In the genomic region with DNA sequence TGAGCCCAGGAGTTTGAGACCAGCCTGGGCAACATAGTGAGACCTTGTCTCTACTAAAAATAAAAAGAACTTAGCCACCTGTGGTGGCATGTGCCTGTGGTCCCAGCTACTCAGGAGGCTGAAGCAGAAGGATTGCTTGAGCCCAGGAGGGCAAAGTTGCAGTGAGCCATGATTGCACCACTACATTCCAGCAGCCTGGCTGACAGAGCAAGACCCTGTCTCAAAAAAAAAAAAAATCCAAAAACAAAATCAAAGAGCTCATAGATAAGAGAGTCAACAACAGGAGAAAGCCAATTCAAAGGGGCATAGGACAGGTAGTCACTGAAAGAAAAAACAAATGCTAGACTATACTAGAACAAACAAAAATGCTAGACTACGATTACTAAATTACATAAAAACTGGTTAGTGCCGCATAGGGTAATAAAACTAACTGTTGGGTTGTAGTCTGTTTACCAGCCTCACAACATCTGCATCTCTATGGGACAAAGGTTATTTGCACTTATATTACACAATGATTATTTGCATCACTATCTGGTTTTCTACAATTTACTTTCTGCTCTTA, we compare ENCODE assay signal across 2 cellular contexts.
TF ChIP-seq lines count a peak whose summit lies in the region.

No MANE protein-coding gene starts in this region.

TF ChIP-seq in GM23338, 12 proteins besides CTCF, POLR2A, EP300 and RAD21 (continued from another document):
- TF ChIP-seq, protein P1, sequence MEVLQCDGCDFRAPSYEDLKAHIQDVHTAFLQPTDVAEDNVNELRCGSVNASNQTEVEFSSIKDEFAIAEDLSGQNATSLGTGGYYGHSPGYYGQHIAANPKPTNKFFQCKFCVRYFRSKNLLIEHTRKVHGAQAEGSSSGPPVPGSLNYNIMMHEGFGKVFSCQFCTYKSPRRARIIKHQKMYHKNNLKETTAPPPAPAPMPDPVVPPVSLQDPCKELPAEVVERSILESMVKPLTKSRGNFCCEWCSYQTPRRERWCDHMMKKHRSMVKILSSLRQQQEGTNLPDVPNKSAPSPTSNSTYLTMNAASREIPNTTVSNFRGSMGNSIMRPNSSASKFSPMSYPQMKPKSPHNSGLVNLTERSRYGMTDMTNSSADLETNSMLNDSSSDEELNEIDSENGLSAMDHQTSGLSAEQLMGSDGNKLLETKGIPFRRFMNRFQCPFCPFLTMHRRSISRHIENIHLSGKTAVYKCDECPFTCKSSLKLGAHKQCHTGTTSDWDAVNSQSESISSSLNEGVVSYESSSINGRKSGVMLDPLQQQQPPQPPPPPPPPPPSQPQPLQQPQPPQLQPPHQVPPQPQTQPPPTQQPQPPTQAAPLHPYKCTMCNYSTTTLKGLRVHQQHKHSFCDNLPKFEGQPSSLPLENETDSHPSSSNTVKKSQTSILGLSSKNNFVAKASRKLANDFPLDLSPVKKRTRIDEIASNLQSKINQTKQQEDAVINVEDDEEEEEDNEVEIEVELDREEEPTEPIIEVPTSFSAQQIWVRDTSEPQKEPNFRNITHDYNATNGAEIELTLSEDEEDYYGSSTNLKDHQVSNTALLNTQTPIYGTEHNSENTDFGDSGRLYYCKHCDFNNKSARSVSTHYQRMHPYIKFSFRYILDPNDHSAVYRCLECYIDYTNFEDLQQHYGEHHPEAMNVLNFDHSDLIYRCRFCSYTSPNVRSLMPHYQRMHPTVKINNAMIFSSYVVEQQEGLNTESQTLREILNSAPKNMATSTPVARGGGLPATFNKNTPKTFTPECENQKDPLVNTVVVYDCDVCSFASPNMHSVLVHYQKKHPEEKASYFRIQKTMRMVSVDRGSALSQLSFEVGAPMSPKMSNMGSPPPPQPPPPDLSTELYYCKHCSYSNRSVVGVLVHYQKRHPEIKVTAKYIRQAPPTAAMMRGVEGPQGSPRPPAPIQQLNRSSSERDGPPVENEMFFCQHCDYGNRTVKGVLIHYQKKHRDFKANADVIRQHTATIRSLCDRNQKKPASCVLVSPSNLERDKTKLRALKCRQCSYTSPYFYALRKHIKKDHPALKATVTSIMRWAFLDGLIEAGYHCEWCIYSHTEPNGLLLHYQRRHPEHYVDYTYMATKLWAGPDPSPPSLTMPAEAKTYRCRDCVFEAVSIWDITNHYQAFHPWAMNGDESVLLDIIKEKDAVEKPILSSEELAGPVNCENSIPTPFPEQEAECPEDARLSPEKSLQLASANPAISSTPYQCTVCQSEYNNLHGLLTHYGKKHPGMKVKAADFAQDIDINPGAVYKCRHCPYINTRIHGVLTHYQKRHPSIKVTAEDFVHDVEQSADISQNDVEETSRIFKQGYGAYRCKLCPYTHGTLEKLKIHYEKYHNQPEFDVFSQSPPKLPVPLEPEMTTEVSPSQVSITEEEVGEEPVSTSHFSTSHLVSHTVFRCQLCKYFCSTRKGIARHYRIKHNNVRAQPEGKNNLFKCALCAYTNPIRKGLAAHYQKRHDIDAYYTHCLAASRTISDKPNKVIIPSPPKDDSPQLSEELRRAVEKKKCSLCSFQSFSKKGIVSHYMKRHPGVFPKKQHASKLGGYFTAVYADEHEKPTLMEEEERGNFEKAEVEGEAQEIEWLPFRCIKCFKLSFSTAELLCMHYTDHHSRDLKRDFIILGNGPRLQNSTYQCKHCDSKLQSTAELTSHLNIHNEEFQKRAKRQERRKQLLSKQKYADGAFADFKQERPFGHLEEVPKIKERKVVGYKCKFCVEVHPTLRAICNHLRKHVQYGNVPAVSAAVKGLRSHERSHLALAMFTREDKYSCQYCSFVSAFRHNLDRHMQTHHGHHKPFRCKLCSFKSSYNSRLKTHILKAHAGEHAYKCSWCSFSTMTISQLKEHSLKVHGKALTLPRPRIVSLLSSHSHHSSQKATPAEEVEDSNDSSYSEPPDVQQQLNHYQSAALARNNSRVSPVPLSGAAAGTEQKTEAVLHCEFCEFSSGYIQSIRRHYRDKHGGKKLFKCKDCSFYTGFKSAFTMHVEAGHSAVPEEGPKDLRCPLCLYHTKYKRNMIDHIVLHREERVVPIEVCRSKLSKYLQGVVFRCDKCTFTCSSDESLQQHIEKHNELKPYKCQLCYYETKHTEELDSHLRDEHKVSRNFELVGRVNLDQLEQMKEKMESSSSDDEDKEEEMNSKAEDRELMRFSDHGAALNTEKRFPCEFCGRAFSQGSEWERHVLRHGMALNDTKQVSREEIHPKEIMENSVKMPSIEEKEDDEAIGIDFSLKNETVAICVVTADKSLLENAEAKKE (CRISPR knock-in tag; IDR thresholded peaks at IDR 0.05), result no peak
- TF ChIP-seq POLR2AphosphoS5 (IDR thresholded peaks at IDR 0.05; ENCODE audit: low read depth) (no peak), EZH2 (IDR thresholded peaks at IDR 0.05; ENCODE audit: low read depth, unreplicated experiment) (no peak), ZNF114 (CRISPR knock-in tag; IDR thresholded peaks at IDR 0.05) (no peak), ZNF331 (CRISPR knock-in tag; IDR thresholded peaks at IDR 0.05; ENCODE audit: low read depth) (no peak)

TF ChIP-seq in HepG2, 621 proteins besides CTCF, POLR2A, EP300 and RAD21 (continued from another document and continues in another):
- TF ChIP-seq, protein P2, sequence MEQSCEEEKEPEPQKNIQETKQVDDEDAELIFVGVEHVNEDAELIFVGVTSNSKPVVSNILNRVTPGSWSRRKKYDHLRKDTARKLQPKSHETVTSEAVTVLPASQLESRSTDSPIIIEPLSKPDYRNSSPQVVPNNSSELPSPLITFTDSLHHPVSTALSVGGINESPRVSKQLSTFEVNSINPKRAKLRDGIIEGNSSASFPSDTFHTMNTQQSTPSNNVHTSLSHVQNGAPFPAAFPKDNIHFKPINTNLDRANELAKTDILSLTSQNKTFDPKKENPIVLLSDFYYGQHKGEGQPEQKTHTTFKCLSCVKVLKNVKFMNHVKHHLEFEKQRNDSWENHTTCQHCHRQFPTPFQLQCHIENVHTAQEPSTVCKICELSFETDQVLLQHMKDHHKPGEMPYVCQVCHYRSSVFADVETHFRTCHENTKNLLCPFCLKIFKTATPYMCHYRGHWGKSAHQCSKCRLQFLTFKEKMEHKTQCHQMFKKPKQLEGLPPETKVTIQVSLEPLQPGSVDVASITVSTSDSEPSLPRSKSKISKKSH (CRISPR knock-in tag; IDR thresholded peaks at IDR 0.05; ENCODE audit: borderline replicate concordance), result no peak
- peak; percentile 58 for TF ChIP-seq ATF7 (IDR thresholded peaks at IDR 0.05)
- TF ChIP-seq ATF7 (CRISPR knock-in tag; IDR thresholded peaks at IDR 0.05), result peak; percentile 47; the same call in 1 of the 2 replicates
- TF ChIP-seq SRY (CRISPR knock-in tag; IDR thresholded peaks at IDR 0.05), result no peak
- TF ChIP-seq MED8 (CRISPR knock-in tag; IDR thresholded peaks at IDR 0.05; ENCODE audit: insufficient replicate concordance), result peak; percentile 28
- TF ChIP-seq, protein P3, sequence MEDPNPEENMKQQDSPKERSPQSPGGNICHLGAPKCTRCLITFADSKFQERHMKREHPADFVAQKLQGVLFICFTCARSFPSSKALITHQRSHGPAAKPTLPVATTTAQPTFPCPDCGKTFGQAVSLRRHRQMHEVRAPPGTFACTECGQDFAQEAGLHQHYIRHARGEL (CRISPR knock-in tag; IDR thresholded peaks at IDR 0.05), result no peak
- TF ChIP-seq GABPB1 (CRISPR knock-in tag; IDR thresholded peaks at IDR 0.05), result 0 out of 2 replicates have a peak, but pooled peaks have one; percentile 25
- TF ChIP-seq ZNF282 (IDR thresholded peaks at IDR 0.05; ENCODE audit: partially characterized antibody), result no peak
- TF ChIP-seq, protein P4, sequence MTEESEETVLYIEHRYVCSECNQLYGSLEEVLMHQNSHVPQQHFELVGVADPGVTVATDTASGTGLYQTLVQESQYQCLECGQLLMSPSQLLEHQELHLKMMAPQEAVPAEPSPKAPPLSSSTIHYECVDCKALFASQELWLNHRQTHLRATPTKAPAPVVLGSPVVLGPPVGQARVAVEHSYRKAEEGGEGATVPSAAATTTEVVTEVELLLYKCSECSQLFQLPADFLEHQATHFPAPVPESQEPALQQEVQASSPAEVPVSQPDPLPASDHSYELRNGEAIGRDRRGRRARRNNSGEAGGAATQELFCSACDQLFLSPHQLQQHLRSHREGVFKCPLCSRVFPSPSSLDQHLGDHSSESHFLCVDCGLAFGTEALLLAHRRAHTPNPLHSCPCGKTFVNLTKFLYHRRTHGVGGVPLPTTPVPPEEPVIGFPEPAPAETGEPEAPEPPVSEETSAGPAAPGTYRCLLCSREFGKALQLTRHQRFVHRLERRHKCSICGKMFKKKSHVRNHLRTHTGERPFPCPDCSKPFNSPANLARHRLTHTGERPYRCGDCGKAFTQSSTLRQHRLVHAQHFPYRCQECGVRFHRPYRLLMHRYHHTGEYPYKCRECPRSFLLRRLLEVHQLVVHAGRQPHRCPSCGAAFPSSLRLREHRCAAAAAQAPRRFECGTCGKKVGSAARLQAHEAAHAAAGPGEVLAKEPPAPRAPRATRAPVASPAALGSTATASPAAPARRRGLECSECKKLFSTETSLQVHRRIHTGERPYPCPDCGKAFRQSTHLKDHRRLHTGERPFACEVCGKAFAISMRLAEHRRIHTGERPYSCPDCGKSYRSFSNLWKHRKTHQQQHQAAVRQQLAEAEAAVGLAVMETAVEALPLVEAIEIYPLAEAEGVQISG (CRISPR knock-in tag; IDR thresholded peaks at IDR 0.05), result 0 out of 2 replicates have a peak, but pooled peaks have one; percentile 29
- no peak for TF ChIP-seq SP140L (CRISPR knock-in tag; IDR thresholded peaks at IDR 0.05; ENCODE audit: borderline replicate concordance)
- no peak for TF ChIP-seq ZNF674 (CRISPR knock-in tag; IDR thresholded peaks at IDR 0.05; ENCODE audit: low read depth)
- TF ChIP-seq SCMH1 (CRISPR knock-in tag; IDR thresholded peaks at IDR 0.05; ENCODE audit: borderline replicate concordance), result no peak
- no peak for TF ChIP-seq SNRNP70 (IDR thresholded peaks at IDR 0.05; ENCODE audit: low read depth, low read length)
- no peak for TF ChIP-seq PHB2 (IDR thresholded peaks at IDR 0.05; ENCODE audit: partially characterized antibody)
- TF ChIP-seq ZNF652 (CRISPR knock-in tag; IDR thresholded peaks at IDR 0.05; ENCODE audit: borderline replicate concordance, low read depth), result peak; percentile 20; the same call in 1 of the 2 replicates
- TF ChIP-seq ZNF713 (CRISPR knock-in tag; IDR thresholded peaks at IDR 0.05), result no peak
- TF ChIP-seq ZNF577 (CRISPR knock-in tag; IDR thresholded peaks at IDR 0.05; ENCODE audit: borderline replicate concordance, low read depth), result no peak
- TF ChIP-seq, protein P5, sequence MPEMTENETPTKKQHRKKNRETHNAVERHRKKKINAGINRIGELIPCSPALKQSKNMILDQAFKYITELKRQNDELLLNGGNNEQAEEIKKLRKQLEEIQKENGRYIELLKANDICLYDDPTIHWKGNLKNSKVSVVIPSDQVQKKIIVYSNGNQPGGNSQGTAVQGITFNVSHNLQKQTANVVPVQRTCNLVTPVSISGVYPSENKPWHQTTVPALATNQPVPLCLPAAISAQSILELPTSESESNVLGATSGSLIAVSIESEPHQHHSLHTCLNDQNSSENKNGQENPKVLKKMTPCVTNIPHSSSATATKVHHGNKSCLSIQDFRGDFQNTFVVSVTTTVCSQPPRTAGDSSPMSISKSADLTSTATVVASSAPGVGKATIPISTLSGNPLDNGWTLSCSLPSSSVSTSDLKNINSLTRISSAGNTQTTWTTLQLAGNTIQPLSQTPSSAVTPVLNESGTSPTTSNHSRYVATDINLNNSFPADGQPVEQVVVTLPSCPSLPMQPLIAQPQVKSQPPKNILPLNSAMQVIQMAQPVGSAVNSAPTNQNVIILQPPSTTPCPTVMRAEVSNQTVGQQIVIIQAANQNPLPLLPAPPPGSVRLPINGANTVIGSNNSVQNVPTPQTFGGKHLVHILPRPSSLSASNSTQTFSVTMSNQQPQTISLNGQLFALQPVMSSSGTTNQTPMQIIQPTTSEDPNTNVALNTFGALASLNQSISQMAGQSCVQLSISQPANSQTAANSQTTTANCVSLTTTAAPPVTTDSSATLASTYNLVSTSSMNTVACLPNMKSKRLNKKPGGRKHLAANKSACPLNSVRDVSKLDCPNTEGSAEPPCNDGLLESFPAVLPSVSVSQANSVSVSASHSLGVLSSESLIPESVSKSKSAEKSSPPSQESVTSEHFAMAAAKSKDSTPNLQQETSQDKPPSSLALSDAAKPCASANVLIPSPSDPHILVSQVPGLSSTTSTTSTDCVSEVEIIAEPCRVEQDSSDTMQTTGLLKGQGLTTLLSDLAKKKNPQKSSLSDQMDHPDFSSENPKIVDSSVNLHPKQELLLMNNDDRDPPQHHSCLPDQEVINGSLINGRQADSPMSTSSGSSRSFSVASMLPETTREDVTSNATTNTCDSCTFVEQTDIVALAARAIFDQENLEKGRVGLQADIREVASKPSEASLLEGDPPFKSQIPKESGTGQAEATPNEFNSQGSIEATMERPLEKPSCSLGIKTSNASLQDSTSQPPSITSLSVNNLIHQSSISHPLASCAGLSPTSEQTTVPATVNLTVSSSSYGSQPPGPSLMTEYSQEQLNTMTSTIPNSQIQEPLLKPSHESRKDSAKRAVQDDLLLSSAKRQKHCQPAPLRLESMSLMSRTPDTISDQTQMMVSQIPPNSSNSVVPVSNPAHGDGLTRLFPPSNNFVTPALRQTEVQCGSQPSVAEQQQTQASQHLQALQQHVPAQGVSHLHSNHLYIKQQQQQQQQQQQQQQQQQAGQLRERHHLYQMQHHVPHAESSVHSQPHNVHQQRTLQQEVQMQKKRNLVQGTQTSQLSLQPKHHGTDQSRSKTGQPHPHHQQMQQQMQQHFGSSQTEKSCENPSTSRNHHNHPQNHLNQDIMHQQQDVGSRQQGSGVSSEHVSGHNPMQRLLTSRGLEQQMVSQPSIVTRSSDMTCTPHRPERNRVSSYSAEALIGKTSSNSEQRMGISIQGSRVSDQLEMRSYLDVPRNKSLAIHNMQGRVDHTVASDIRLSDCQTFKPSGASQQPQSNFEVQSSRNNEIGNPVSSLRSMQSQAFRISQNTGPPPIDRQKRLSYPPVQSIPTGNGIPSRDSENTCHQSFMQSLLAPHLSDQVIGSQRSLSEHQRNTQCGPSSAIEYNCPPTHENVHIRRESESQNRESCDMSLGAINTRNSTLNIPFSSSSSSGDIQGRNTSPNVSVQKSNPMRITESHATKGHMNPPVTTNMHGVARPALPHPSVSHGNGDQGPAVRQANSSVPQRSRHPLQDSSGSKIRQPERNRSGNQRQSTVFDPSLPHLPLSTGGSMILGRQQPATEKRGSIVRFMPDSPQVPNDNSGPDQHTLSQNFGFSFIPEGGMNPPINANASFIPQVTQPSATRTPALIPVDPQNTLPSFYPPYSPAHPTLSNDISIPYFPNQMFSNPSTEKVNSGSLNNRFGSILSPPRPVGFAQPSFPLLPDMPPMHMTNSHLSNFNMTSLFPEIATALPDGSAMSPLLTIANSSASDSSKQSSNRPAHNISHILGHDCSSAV (CRISPR knock-in tag; IDR thresholded peaks at IDR 0.05; ENCODE audit: borderline replicate concordance), result no peak
- no peak for TF ChIP-seq ARHGAP35 (CRISPR knock-in tag; IDR thresholded peaks at IDR 0.05; ENCODE audit: borderline replicate concordance)
- TF ChIP-seq FLYWCH1 (CRISPR knock-in tag; IDR thresholded peaks at IDR 0.05), result no peak
- no peak for TF ChIP-seq ZNF44 (CRISPR knock-in tag; IDR thresholded peaks at IDR 0.05)
- TF ChIP-seq ZNF792 (CRISPR knock-in tag; IDR thresholded peaks at IDR 0.05), result 0 out of 2 replicates have a peak, but pooled peaks have one; percentile 24
